23 cellular contexts compared by ENCODE assay signal in the genomic region with DNA sequence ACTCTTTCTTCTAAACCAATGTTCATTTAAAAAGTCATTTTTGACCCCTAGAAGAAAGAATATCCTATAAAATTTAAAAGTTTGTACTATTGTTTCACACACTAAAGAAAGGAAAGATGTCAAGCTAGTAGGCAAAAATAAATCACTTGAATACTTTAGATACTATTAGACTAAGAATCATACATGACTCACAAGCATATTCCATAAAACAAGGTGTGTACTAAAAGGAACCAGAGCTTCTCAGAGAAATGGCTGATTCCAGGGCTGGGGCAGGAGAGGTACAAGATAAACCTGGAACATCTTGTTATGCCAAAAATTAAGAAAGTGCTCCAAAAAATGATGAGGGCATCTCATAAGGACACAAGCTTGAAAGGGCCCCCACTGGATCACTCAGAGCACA. TPM values are rescaled to one million over a fixed set of nuclear protein-coding genes. Genes with fewer than 3 reads are reported as not detected.
DNase-seq lines count a peak whose midpoint lies in the region; ATAC-seq and TF ChIP-seq lines count a peak whose summit lies in the region.
"Had no signal": no experiment of that assay in that cellular context is flagged by ENCODE, and none has a peak within 500 bp of the region (broad histone marks: within the 10 kb centered on the region; RNA-seq: fewer than 3 reads in every experiment).

No MANE protein-coding gene starts in this region.

- peaks cover 0 to 7% of the 10 kb centered on the region in 2 experiments; a peak in 3 of 4 replicates for H3K4me1 ChIP-seq in SK-N-SH (ENCODE audit: control insufficient read depth in 1 of 2, insufficient read depth in 2 of 2, low read depth in 1 of 2, low read length in 1 of 2)

- no peaks in the 10 kb centered on the region for H3K9me3 Mint-ChIP-seq in activated naive CD4-positive, alpha-beta T cell treated with anti-CD3 and anti-CD28 coated beads, Interleukin-2, amount 50 U/mL, for 24 hours

- H3K27ac ChIP-seq in SK-N-SH (ENCODE audit: low read depth in 2 of 2, low read length in 1 of 2) (peak overlapping the region in 1 of 2 experiments; percentile 13; a peak in 1 of 4 replicates), substantia nigra (ENCODE audit: low read depth, low read length, poor library complexity, severe bottlenecking) (peak overlapping the region; percentile 63)
- H3K27ac ChIP-seq: A549; BLaER1 treated with 17β-estradiol and CSF1 and Interleukin-3, amounts not matched to agents 10 nM and 100 nM had no signal

- H3K9me3 ChIP-seq in SK-N-SH, result no peaks in the 10 kb centered on the region; the same call in 1 of the 2 replicates
- H3K9me3 ChIP-seq: A549, heart right ventricle had no signal

- no peaks in the 10 kb centered on the region for H3K27me3 Mint-ChIP-seq in activated naive CD4-positive, alpha-beta T cell treated with anti-CD3 and anti-CD28 coated beads, Interleukin-2, amount 50 U/mL, for 24 hours
- H3K27me3 Mint-ChIP-seq: activated CD8-positive, alpha-beta memory T cell treated with anti-CD3 and anti-CD28 coated beads, Interleukin-2, amount 10 ng/mL, durations not matched to agents 7 days and 5 days; naive B cell had no signal

- POLR2A ChIA-PET in SK-N-SH (lab: Yijun Ruan, JAX), result no interaction called here

- 0 out of 2 replicates have a peak overlapping the region, but pooled peaks have one; percentile 0 for H3K4me2 ChIP-seq in SK-N-SH
- H3K4me2 ChIP-seq: A549 had no signal

- TF ChIP-seq RAD21 in SK-N-SH (IDR thresholded peaks at IDR 0.05; ENCODE audit: low read length), result no peak

- TF ChIP-seq EP300 in SK-N-SH (IDR thresholded peaks at IDR 0.05; ENCODE audit: borderline replicate concordance in 1 of 2, low read depth in 1 of 2, low read length in 1 of 2), result no peak

- H3K4me1 Mint-ChIP-seq in activated naive CD4-positive, alpha-beta T cell treated with anti-CD3 and anti-CD28 coated beads, Interleukin-2, amount 50 U/mL, for 24 hours, result peaks cover 65% of the 10 kb centered on the region

- H3K9ac ChIP-seq in SK-N-SH, result no peak overlapping the region
- H3K9ac ChIP-seq: BLaER1 treated with 17β-estradiol and CSF1 and Interleukin-3, amounts not matched to agents 10 nM and 100 nM had no signal

- no peaks in the 10 kb centered on the region for H3K27me3 ChIP-seq in SK-N-SH (ENCODE audit: insufficient read depth)
- H3K27me3 ChIP-seq: BLaER1 treated with 17β-estradiol and CSF1 and Interleukin-3, amounts not matched to agents 10 nM and 100 nM; heart right ventricle had no signal

- peaks cover 17% of the 10 kb centered on the region for H3K36me3 Mint-ChIP-seq in activated naive CD4-positive, alpha-beta T cell treated with anti-CD3 and anti-CD28 coated beads, Interleukin-2, amount 50 U/mL, for 24 hours

- peaks cover 97% of the 10 kb centered on the region for H3K79me2 ChIP-seq in SK-N-SH (ENCODE audit: insufficient read depth)

- peaks cover 61 to 70% of the 10 kb centered on the region in 2 experiments for H3K36me3 ChIP-seq in SK-N-SH (replicated peaks in 1 of 2; ENCODE audit: control insufficient read depth in 1 of 2, insufficient read depth in 2 of 2, low read length in 1 of 2)

- DNase-seq in activated naive CD4-positive, alpha-beta T cell (lab: John Stamatoyannopoulos, UW), result no peak
- no peak for DNase-seq in SK-N-SH
- peak; percentile 42 for DNase-seq in iris pigment epithelial cell (ENCODE audit: low read depth)
- DNase-seq in substantia nigra (lab: John Stamatoyannopoulos, UW), result no peak
- DNase-seq in foreskin melanocyte, result no peak
- no peak for DNase-seq in mesenteric fat pad (ENCODE audit: low spot score)
- DNase-seq: activated CD8-positive, alpha-beta memory T cell treated with anti-CD3 and anti-CD28 coated beads, Interleukin-2, amount 10 ng/mL, durations not matched to agents 7 days and 5 days; activated effector memory CD4-positive, alpha-beta T cell treated with anti-CD3 and anti-CD28 coated beads, Interleukin-2, amount 50 U/mL, for 16 hours; amniotic stem cell; DMS153; effector memory CD4-positive, alpha-beta T cell; heart right ventricle; MV-4-11; naive B cell; NCI-H1694 treated with DMSO at 0.1 percent for 48 hours; NCI-H446 treated with DMSO at 0.1 percent for 48 hours; stimulated activated CD4-positive, alpha-beta T cell treated with anti-CD3 and anti-CD28 coated beads, Interleukin-2, amount 100 ng/mL, for 24 hours; SW 1271 had no signal

- no peak overlapping the region for H3K4me3 ChIP-seq in SK-N-SH (ENCODE audit: low read depth in 2 of 2, low read length in 1 of 2)
- H3K4me3 ChIP-seq: A549; BLaER1 treated with 17β-estradiol and CSF1 and Interleukin-3, amounts not matched to agents 10 nM and 100 nM; heart right ventricle; K562 had no signal

- CTCF ChIA-PET in SK-N-SH (lab: Yijun Ruan, JAX), result interaction anchor here (1.8 to 2.4 kb wide), 2 partner anchors 33 to 164 kb away, joined by 5 to 9 read pairs; no protein-coding TSS in a partner anchor

- no peak overlapping the region for H3K4me3 Mint-ChIP-seq in activated naive CD4-positive, alpha-beta T cell treated with anti-CD3 and anti-CD28 coated beads, Interleukin-2, amount 50 U/mL, for 24 hours
- H3K4me3 Mint-ChIP-seq: activated CD8-positive, alpha-beta memory T cell treated with anti-CD3 and anti-CD28 coated beads, Interleukin-2, amount 10 ng/mL, durations not matched to agents 7 days and 5 days had no signal

- H3K9me2 ChIP-seq in SK-N-SH, result no peaks in the 10 kb centered on the region

- TF ChIP-seq CTCF in SK-N-SH (IDR thresholded peaks at IDR 0.05), result no peak

- H3K27ac Mint-ChIP-seq in activated naive CD4-positive, alpha-beta T cell treated with anti-CD3 and anti-CD28 coated beads, Interleukin-2, amount 50 U/mL, for 24 hours, result peak overlapping the region; percentile 92
- H3K27ac Mint-ChIP-seq: activated CD8-positive, alpha-beta memory T cell treated with anti-CD3 and anti-CD28 coated beads, Interleukin-2, amount 10 ng/mL, durations not matched to agents 7 days and 5 days had no signal

- peaks cover 6% of the 10 kb centered on the region for H3F3A ChIP-seq in SK-N-SH (replicated peaks; ENCODE audit: insufficient read depth)

- H4K20me1 ChIP-seq in SK-N-SH (ENCODE audit: insufficient read depth), result peaks cover 4% of the 10 kb centered on the region; the same call in 1 of the 2 replicates

- ATAC-seq in HG03095 (IDR thresholded peaks at IDR 0.05; ENCODE audit: unreplicated experiment), result no peak
- ATAC-seq: A549; activated CD8-positive, alpha-beta memory T cell treated with anti-CD3 and anti-CD28 coated beads, Interleukin-2, amount 10 ng/mL, durations not matched to agents 7 days and 5 days; heart right ventricle; K562 had no signal

- no peak overlapping the region for H2AFZ ChIP-seq in SK-N-SH (ENCODE audit: low read depth)

TF ChIP-seq in SK-N-SH, 30 proteins besides CTCF, POLR2A, EP300 and RAD21:
- TF ChIP-seq RFX5 (IDR thresholded peaks at IDR 0.05; ENCODE audit: low read length), result no peak
- peak; percentile 54 for TF ChIP-seq FOSL2 (IDR thresholded peaks at IDR 0.05; ENCODE audit: borderline replicate concordance, low read depth)
- TF ChIP-seq NFIC (IDR thresholded peaks at IDR 0.05; ENCODE audit: borderline replicate concordance), result no peak
- no peak for TF ChIP-seq YY1 (IDR thresholded peaks at IDR 0.05; ENCODE audit: low read depth)
- no peak for TF ChIP-seq FOXM1 (IDR thresholded peaks at IDR 0.05; ENCODE audit: low read depth)
- TF ChIP-seq FOXJ3 (CRISPR knock-in tag; IDR thresholded peaks at IDR 0.05), result no peak

RNA-seq across cellular contexts. Expression of a gene that starts 8.7 kb away (rescaled TPM):
- 16.5 and 21.0 TPM in 2 replicates for polyA plus RNA-seq in SK-N-SH (2012; rRNA removed)
- 24.3 and 26.7 TPM in 2 replicates for polyA plus RNA-seq in SK-N-SH (2012; cell fraction: cytosol; rRNA removed)
- 16.9 and 38.8 TPM in 2 replicates for polyA plus RNA-seq in SK-N-SH (2012; cell fraction: nucleus; rRNA removed)
- 68.5 TPM for total RNA-seq in mesenteric fat pad
